ENCODE assay signal across 23 cellular contexts in genomic region chr15:65165875-65166274, GRCh38.
"Had no signal": no experiment of that assay in that cellular context is flagged by ENCODE, and none has a peak within 500 bp of the region (broad histone marks: within the 10 kb centered on the region; RNA-seq: fewer than 3 reads in every experiment).

No MANE protein-coding gene starts in this region.

- FAIRE-seq: urothelium cell line had no signal

- ATAC-seq: effector memory CD8-positive, alpha-beta T cell; gastrocnemius medialis; left lung; sciatic nerve; stimulated activated naive B cell treated with anti-CD40 and anti-IgM and Interleukin-4, amounts not matched to agents 10 μg/mL and 1 μg/mL and 100 μg/mL, for 72 hours; stimulated activated naive CD8-positive, alpha-beta T cell treated with anti-CD3 and anti-CD28 coated beads, Interleukin-15, amount 100 ng/mL, for 72 hours had no signal

- H3K9me3 Mint-ChIP-seq: effector memory CD8-positive, alpha-beta T cell; nephron; stimulated activated naive B cell treated with anti-CD40 and anti-IgM and Interleukin-4, amounts not matched to agents 10 μg/mL and 1 μg/mL and 100 μg/mL, for 72 hours; stimulated activated naive CD8-positive, alpha-beta T cell treated with anti-CD3 and anti-CD28 coated beads, Interleukin-15, amount 100 ng/mL, for 72 hours had no signal

- H3K4me3 Mint-ChIP-seq: effector memory CD8-positive, alpha-beta T cell; nephron; stimulated activated naive B cell treated with anti-CD40 and anti-IgM and Interleukin-4, amounts not matched to agents 10 μg/mL and 1 μg/mL and 100 μg/mL, for 72 hours; stimulated activated naive CD8-positive, alpha-beta T cell treated with anti-CD3 and anti-CD28 coated beads, Interleukin-15, amount 100 ng/mL, for 72 hours had no signal

- DNase-seq: effector memory CD8-positive, alpha-beta T cell; gastrocnemius medialis; glutamatergic neuron; islet precursor cell; left lung; mesenchymal stem cell; midbrain; psoas muscle; retina; spleen; stimulated activated CD4-positive, alpha-beta T cell treated with anti-CD3 and anti-CD28 coated beads, Interleukin-15, amount 100 ng/mL, for 24 hours; stimulated activated CD4-positive, alpha-beta T cell treated with anti-CD3 and anti-CD28 coated beads, Interleukin-1b, Interleukin-23, amount 100 ng/mL, for 48 hours; stimulated activated CD4-positive, alpha-beta T cell treated with anti-CD3 and anti-CD28 coated beads, Interleukin-4, amount 100 ng/mL, for 24 hours; stimulated activated naive B cell treated with anti-CD40 and anti-IgM and Interleukin-4, amounts not matched to agents 10 μg/mL and 1 μg/mL and 100 μg/mL, for 72 hours; stimulated activated naive CD8-positive, alpha-beta T cell treated with anti-CD3 and anti-CD28 coated beads, Interleukin-15, amount 100 ng/mL, for 72 hours; trophoblast cell had no signal

- H3K4me1 ChIP-seq: left lung, parathyroid adenoma had no signal

- H3K9ac ChIP-seq: parathyroid adenoma had no signal

- H3K27ac ChIP-seq: epithelial cell of prostate, esophagus muscularis mucosa, left lung, parathyroid adenoma, psoas muscle, spleen had no signal

- H3K4me1 Mint-ChIP-seq: nephron had no signal

- H3K27me3 ChIP-seq: esophagus muscularis mucosa, gastrocnemius medialis, left lung, spleen had no signal

- H3K9me3 ChIP-seq: esophagus muscularis mucosa, gastrocnemius medialis, left lung, psoas muscle, spleen had no signal

- H3K27me3 Mint-ChIP-seq: effector memory CD8-positive, alpha-beta T cell; stimulated activated naive B cell treated with anti-CD40 and anti-IgM and Interleukin-4, amounts not matched to agents 10 μg/mL and 1 μg/mL and 100 μg/mL, for 72 hours; stimulated activated naive CD8-positive, alpha-beta T cell treated with anti-CD3 and anti-CD28 coated beads, Interleukin-15, amount 100 ng/mL, for 72 hours had no signal

- H3K4me3 ChIP-seq: esophagus muscularis mucosa, gastrocnemius medialis, left lung, lung, psoas muscle, spleen had no signal

- H2AFZ ChIP-seq: parathyroid adenoma had no signal

- H3K27ac Mint-ChIP-seq: stimulated activated naive B cell treated with anti-CD40 and anti-IgM and Interleukin-4, amounts not matched to agents 10 μg/mL and 1 μg/mL and 100 μg/mL, for 72 hours had no signal
